Comparison of ENCODE assay signal across 19 cellular contexts in genomic region chr14:75752907-75753594, GRCh38.
DNase-seq lines count a peak whose midpoint lies in the region; ATAC-seq, FAIRE-seq and TF ChIP-seq lines count a peak whose summit lies in the region.
"Had no signal": no experiment of that assay in that cellular context is flagged by ENCODE, and none has a peak within 500 bp of the region (broad histone marks: within the 10 kb centered on the region; RNA-seq: fewer than 3 reads in every experiment).

No MANE protein-coding gene starts in this region.

- no peaks in the 10 kb centered on the region for H4K20me1 ChIP-seq in astrocyte (ENCODE audit: insufficient read depth, low read length)

- H3K9me3 ChIP-seq in astrocyte (ENCODE audit: insufficient read depth, low read depth, low read length) (no peaks in the 10 kb centered on the region), tibial artery (no peaks in the 10 kb centered on the region)

- no peak overlapping the region for H3K4me3 Mint-ChIP-seq in astrocyte (ENCODE audit: unreplicated experiment)
- no peak overlapping the region for H3K4me3 Mint-ChIP-seq in activated CD8-positive, alpha-beta memory T cell treated with anti-CD3 and anti-CD28 coated beads, Interleukin-2, amount 10 ng/mL, durations not matched to agents 7 days and 5 days
- H3K4me3 Mint-ChIP-seq: activated naive CD4-positive, alpha-beta T cell treated with anti-CD3 and anti-CD28 coated beads, Interleukin-2, amount 10 ng/mL, durations not matched to agents 7 days and 5 days; activated T-cell treated with anti-CD3 and anti-CD28 coated beads, Interleukin-2, amount 50 U/mL, for 72 hours; B cell; naive thymus-derived CD8-positive, alpha-beta T cell; stimulated activated memory B cell treated with anti-CD40 and anti-IgM and Interleukin-4, amounts not matched to agents 10 μg/mL and 1 μg/mL and 100 μg/mL, for 72 hours had no signal

- no peak overlapping the region for H3K4me3 ChIP-seq in astrocyte (ENCODE audit: insufficient read depth, low read depth, low read length)
- no peak overlapping the region for H3K4me3 ChIP-seq in fibroblast of villous mesenchyme (ENCODE audit: low read depth, low read length)
- H3K4me3 ChIP-seq in tibial artery = no peak overlapping the region

- H3K79me2 ChIP-seq in astrocyte (ENCODE audit: insufficient read depth, low read length) = no peaks in the 10 kb centered on the region

- no peaks in the 10 kb centered on the region for H3K36me3 ChIP-seq in astrocyte (ENCODE audit: insufficient read depth, low read length)
- H3K36me3 ChIP-seq in tibial artery = peaks cover 0 to 8% (median 3%) of the 10 kb centered on the region in 3 donors

- ATAC-seq in activated CD8-positive, alpha-beta memory T cell treated with anti-CD3 and anti-CD28 coated beads, Interleukin-2, amount 10 ng/mL, durations not matched to agents 7 days and 5 days = no peak
- ATAC-seq in HG02798 (IDR thresholded peaks at IDR 0.05; ENCODE audit: poor library complexity, unreplicated experiment) = no peak
- ATAC-seq: activated T-cell treated with anti-CD3 and anti-CD28 coated beads, Interleukin-2, amount 50 U/mL, for 72 hours; naive thymus-derived CD8-positive, alpha-beta T cell; sciatic nerve; stimulated activated memory B cell treated with anti-CD40 and anti-IgM and Interleukin-4, amounts not matched to agents 10 μg/mL and 1 μg/mL and 100 μg/mL, for 72 hours had no signal

- no peak for FAIRE-seq in astrocyte (lab: Jason Lieb, UNC)

- TF ChIP-seq CTCF in astrocyte (IDR thresholded peaks at IDR 0.05; ENCODE audit: insufficient read depth, low read depth, low read length) (no peak), fibroblast of villous mesenchyme (IDR thresholded peaks at IDR 0.05; ENCODE audit: insufficient read depth, low read depth, low read length) (no peak), tibial artery (IDR thresholded peaks at IDR 0.05) (no peak)

- H3K27me3 Mint-ChIP-seq in astrocyte (ENCODE audit: low read depth, unreplicated experiment) = no peaks in the 10 kb centered on the region
- no peaks in the 10 kb centered on the region for H3K27me3 Mint-ChIP-seq in activated CD8-positive, alpha-beta memory T cell treated with anti-CD3 and anti-CD28 coated beads, Interleukin-2, amount 10 ng/mL, durations not matched to agents 7 days and 5 days
- H3K27me3 Mint-ChIP-seq: activated naive CD4-positive, alpha-beta T cell treated with anti-CD3 and anti-CD28 coated beads, Interleukin-2, amount 10 ng/mL, durations not matched to agents 7 days and 5 days; B cell; naive thymus-derived CD8-positive, alpha-beta T cell; stimulated activated memory B cell treated with anti-CD40 and anti-IgM and Interleukin-4, amounts not matched to agents 10 μg/mL and 1 μg/mL and 100 μg/mL, for 72 hours had no signal

- H2AFZ ChIP-seq in astrocyte (ENCODE audit: low read depth, low read length) = no peak overlapping the region

- no peak overlapping the region for H3K9ac ChIP-seq in astrocyte (ENCODE audit: low read length)

- H3K27ac Mint-ChIP-seq in astrocyte (ENCODE audit: unreplicated experiment) = peak overlapping the region; percentile 89
- no peak overlapping the region for H3K27ac Mint-ChIP-seq in activated CD8-positive, alpha-beta memory T cell treated with anti-CD3 and anti-CD28 coated beads, Interleukin-2, amount 10 ng/mL, durations not matched to agents 7 days and 5 days
- H3K27ac Mint-ChIP-seq: activated naive CD4-positive, alpha-beta T cell treated with anti-CD3 and anti-CD28 coated beads, Interleukin-2, amount 10 ng/mL, durations not matched to agents 7 days and 5 days; activated T-cell treated with anti-CD3 and anti-CD28 coated beads, Interleukin-2, amount 50 U/mL, for 72 hours; B cell; naive thymus-derived CD8-positive, alpha-beta T cell; stimulated activated memory B cell treated with anti-CD40 and anti-IgM and Interleukin-4, amounts not matched to agents 10 μg/mL and 1 μg/mL and 100 μg/mL, for 72 hours had no signal

- H3K4me1 Mint-ChIP-seq in astrocyte (ENCODE audit: low read depth, unreplicated experiment) = peaks cover 32% of the 10 kb centered on the region
- no peaks in the 10 kb centered on the region for H3K4me1 Mint-ChIP-seq in activated CD8-positive, alpha-beta memory T cell treated with anti-CD3 and anti-CD28 coated beads, Interleukin-2, amount 10 ng/mL, durations not matched to agents 7 days and 5 days
- H3K4me1 Mint-ChIP-seq: activated naive CD4-positive, alpha-beta T cell treated with anti-CD3 and anti-CD28 coated beads, Interleukin-2, amount 10 ng/mL, durations not matched to agents 7 days and 5 days had no signal

- H3K4me1 ChIP-seq in astrocyte (ENCODE audit: insufficient read depth, low read length) = no peaks in the 10 kb centered on the region
- peaks cover 0 to 23% (median 4%) of the 10 kb centered on the region in 4 donors for H3K4me1 ChIP-seq in tibial artery

- H3K9me3 Mint-ChIP-seq in astrocyte (ENCODE audit: unreplicated experiment) = peaks cover 2% of the 10 kb centered on the region
- H3K9me3 Mint-ChIP-seq in activated CD8-positive, alpha-beta memory T cell treated with anti-CD3 and anti-CD28 coated beads, Interleukin-2, amount 10 ng/mL, durations not matched to agents 7 days and 5 days (ENCODE audit: low read depth) = no peaks in the 10 kb centered on the region
- H3K9me3 Mint-ChIP-seq: activated naive CD4-positive, alpha-beta T cell treated with anti-CD3 and anti-CD28 coated beads, Interleukin-2, amount 10 ng/mL, durations not matched to agents 7 days and 5 days; activated T-cell treated with anti-CD3 and anti-CD28 coated beads, Interleukin-2, amount 50 U/mL, for 72 hours; stimulated activated memory B cell treated with anti-CD40 and anti-IgM and Interleukin-4, amounts not matched to agents 10 μg/mL and 1 μg/mL and 100 μg/mL, for 72 hours had no signal

- DNase-seq in GM03348 (ENCODE audit: low spot score) = peak; percentile 46
- peak; percentile 31 for DNase-seq in astrocyte (ENCODE audit: low read depth)
- peak; percentile 37 for DNase-seq in fibroblast of villous mesenchyme (ENCODE audit: low read depth)
- DNase-seq in tibial artery = no peak
- DNase-seq in activated CD4-positive, alpha-beta T cell treated with anti-CD3 and anti-CD28 coated beads for 1 hour = no peak
- DNase-seq in activated CD8-positive, alpha-beta memory T cell treated with anti-CD3 and anti-CD28 coated beads, Interleukin-2, amount 10 ng/mL, durations not matched to agents 7 days and 5 days = no peak
- DNase-seq: activated naive CD4-positive, alpha-beta T cell treated with anti-CD3 and anti-CD28 coated beads, Interleukin-2, amount 10 ng/mL, durations not matched to agents 7 days and 5 days; activated T-cell treated with anti-CD3 and anti-CD28 coated beads, Interleukin-2, amount 50 U/mL, for 72 hours; aorta; KBM-7; naive thymus-derived CD8-positive, alpha-beta T cell; NCI-H1694; NCI-H69; posterior cingulate gyrus; T1000 had no signal

- H3K27me3 ChIP-seq in astrocyte (ENCODE audit: insufficient read depth, low read length) (no peaks in the 10 kb centered on the region), tibial artery (no peaks in the 10 kb centered on the region)

- intact Hi-C loops in tibial artery (cut with DNase I; ENCODE audit: low total_unique reads) = no loop called here

- peaks cover 14% of the 10 kb centered on the region for H3K36me3 Mint-ChIP-seq in astrocyte (ENCODE audit: low read depth, unreplicated experiment)
- H3K36me3 Mint-ChIP-seq in activated CD8-positive, alpha-beta memory T cell treated with anti-CD3 and anti-CD28 coated beads, Interleukin-2, amount 10 ng/mL, durations not matched to agents 7 days and 5 days = peaks cover 20% of the 10 kb centered on the region

- CTCF ChIA-PET in activated CD8-positive, alpha-beta memory T cell treated with anti-CD3 and anti-CD28 coated beads, Interleukin-2, amount 10 ng/mL, durations not matched to agents 7 days and 5 days (lab: Charles Lee) = no interaction called here

- no peak overlapping the region for H3K4me2 ChIP-seq in astrocyte (ENCODE audit: low read length)

- H3K27ac ChIP-seq in astrocyte (ENCODE audit: low read depth, low read length) = peak overlapping the region; percentile 2
- peak overlapping the region; percentile 40 to 43 for H3K27ac ChIP-seq in tibial artery

Comparison
In these comparisons a context has a peak if more than half of its experiments do, and no peak if none do; other contexts are left out.
1. DNase-seq: peak in GM03348 (single experiment), astrocyte (single experiment) and fibroblast of villous mesenchyme (single experiment); none in tibial artery (0 of 2), activated CD4-positive, alpha-beta T cell treated with anti-CD3 and anti-CD28 coated beads for 1 hour (single experiment) and activated CD8-positive, alpha-beta memory T cell treated with anti-CD3 and anti-CD28 coated beads, Interleukin-2, amount 10 ng/mL, durations not matched to agents 7 days and 5 days (single experiment).